In the genomic region with DNA sequence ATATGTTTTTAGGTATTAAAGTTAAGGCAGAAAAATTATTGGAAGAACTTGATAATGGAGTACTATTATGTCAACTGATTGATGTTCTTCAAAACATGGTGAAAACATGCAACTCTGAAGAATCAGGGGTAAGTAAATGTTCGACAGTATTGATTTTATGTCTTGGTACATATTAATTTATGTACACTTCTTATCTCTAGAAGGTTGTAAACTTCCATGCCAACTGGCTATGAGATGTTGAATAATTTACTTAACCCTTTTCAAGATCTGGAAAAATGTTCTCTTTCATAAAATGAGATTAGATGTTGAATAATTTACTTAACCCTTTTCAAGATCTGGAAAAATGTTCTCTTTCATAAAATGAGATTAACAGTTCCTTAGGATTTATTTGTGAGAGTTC, we compare ENCODE assay signal across 20 cellular contexts. TPM values are rescaled to one million over a fixed set of nuclear protein-coding genes. Genes with fewer than 3 reads are reported as not detected.
A peak's percentile ranks its signal among the peaks of the same experiment; 100 is the strongest.
DNase-seq lines count a peak whose midpoint lies in the region; ATAC-seq, FAIRE-seq and TF ChIP-seq lines count a peak whose summit lies in the region.
"Had no signal": no experiment of that assay in that cellular context is flagged by ENCODE, and none has a peak within 500 bp of the region (broad histone marks: within the 10 kb centered on the region; RNA-seq: fewer than 3 reads in every experiment).

No MANE protein-coding gene starts in this region.

- POLR2A ChIA-PET in HEK293 (lab: Yijun Ruan, JAX) = no interaction called here

- no peak for DNase-seq in pancreas
- no peak for DNase-seq in SIG-M5 treated with dmso at 0.1 percent for 504 hours (lab: John Stamatoyannopoulos, UW; ENCODE audit: unreplicated experiment)
- DNase-seq in stimulated activated CD4-positive, alpha-beta T cell treated with anti-CD3 and anti-CD28 coated beads, Interleukin-4, amount 100 ng/mL, for 1 hour = no peak
- DNase-seq: AML-193; Caco-2; CD4-positive, alpha-beta T cell; DMS153; DMS79; GF-D8; IMR-90 had no signal

- ATAC-seq in pancreas = peak; percentile 22 to 90 (median 63)
- no peak for ATAC-seq in GM21367 (IDR thresholded peaks at IDR 0.05; ENCODE audit: unreplicated experiment)
- ATAC-seq: K562 had no signal

- no peak overlapping the region for H3K27ac ChIP-seq in HEK293 (ENCODE audit: extremely low read depth, low read depth, low read length)
- H3K27ac ChIP-seq in pancreas = no peak overlapping the region
- H3K27ac ChIP-seq: C4-2B, HL-60 had no signal

- CTCF ChIA-PET in HEK293 (lab: Yijun Ruan, JAX) = no interaction called here

- H3K4me3 ChIP-seq in HEK293 (ENCODE audit: low read depth, low read length) = no peak overlapping the region
- H3K4me3 ChIP-seq in pancreas = no peak overlapping the region
- H3K4me3 ChIP-seq: HAP-1, K562 had no signal

- H3K9me3 ChIP-seq in HEK293 (ENCODE audit: control insufficient read depth, insufficient read depth, low read depth, low read length) = no peaks in the 10 kb centered on the region
- no peaks in the 10 kb centered on the region for H3K9me3 ChIP-seq in pancreas
- H3K9me3 ChIP-seq: Caco-2, HAP-1 had no signal

- H3K4me1 ChIP-seq in HEK293 (ENCODE audit: control insufficient read depth, insufficient read depth, low read length) = no peaks in the 10 kb centered on the region
- peaks cover 13 to 14% (median 14%) of the 10 kb centered on the region in 3 donors for H3K4me1 ChIP-seq in pancreas
- H3K4me1 ChIP-seq: Caco-2, HAP-1 had no signal

- WGBS in pancreas, 2 donors = 5 to 10% methylated on average over 1 of the region's 1 CpG

- H3K27me3 ChIP-seq in pancreas = peaks cover 0 to 6% (median 2%) of the 10 kb centered on the region in 4 donors

- intact Hi-C loops in pancreas (cut with DNase I) = no loop called here

- peak; percentile 91 for FAIRE-seq in islet of Langerhans (lab: Jason Lieb, UNC)
- peak; percentile 51 for FAIRE-seq in pancreas (lab: Jason Lieb, UNC)
- FAIRE-seq: D721Med, H1, HTR-8/SVneo, K562 had no signal

- peaks cover 4 to 5% of the 10 kb centered on the region in 2 experiments; a peak in 2 of 3 replicates for H3K36me3 ChIP-seq in HEK293 (ENCODE audit: control insufficient read depth in 2 of 2, insufficient read depth in 1 of 2, low read length in 2 of 2)
- no peaks in the 10 kb centered on the region for H3K36me3 ChIP-seq in pancreas
- H3K36me3 ChIP-seq: HAP-1 had no signal

- TF ChIP-seq CTCF in HEK293 (tag by site-specific recombination; IDR thresholded peaks at IDR 0.05) = no peak
- no peak for TF ChIP-seq CTCF in pancreas (IDR thresholded peaks at IDR 0.05)

TF ChIP-seq in HEK293, 187 proteins besides CTCF, POLR2A, EP300 and RAD21:
- TF ChIP-seq PRDM6 (tag by site-specific recombination; IDR thresholded peaks at IDR 0.05) = 0 out of 2 replicates have a peak, but pooled peaks have one; percentile 7
- no peak for TF ChIP-seq SP2 (tag by site-specific recombination; IDR thresholded peaks at IDR 0.05)

RNA-seq across cellular contexts. Expression of gene GAS2L3, which starts 28.1 kb away (rescaled TPM):
- 1 to 10 TPM in 3 of 6 donors, under 1 TPM in 3; 0.56 to 5.5 (median 1.3) TPM for total RNA-seq in pancreas
- under 1 TPM; 0.61 to 0.76 TPM for polyA plus RNA-seq in pancreas
